In genomic region chr18:30957086-30957485, GRCh38 we compare ENCODE assay signal across 20 cellular contexts.
DNase-seq lines count a peak whose midpoint lies in the region; ATAC-seq, FAIRE-seq and TF ChIP-seq lines count a peak whose summit lies in the region.
"Had no signal": no experiment of that assay in that cellular context is flagged by ENCODE, and none has a peak within 500 bp of the region (broad histone marks: within the 10 kb centered on the region; RNA-seq: fewer than 3 reads in every experiment).

No MANE protein-coding gene starts in this region.

- TF ChIP-seq CTCF in psoas muscle (IDR thresholded peaks at IDR 0.05), result no peak

- H3K9me3 ChIP-seq in GM23248 (ENCODE audit: low read depth) (no peaks in the 10 kb centered on the region), psoas muscle (no peaks in the 10 kb centered on the region)

- H3K4me3 ChIP-seq in GM23248 (no peak overlapping the region), psoas muscle (no peak overlapping the region)
- H3K4me3 ChIP-seq: K562 had no signal

- H3K9ac ChIP-seq in GM23248, result no peak overlapping the region

- in situ Hi-C loops in GM23248 (cut with MboI), result loop anchor here (25.0 kb wide), 1 partner anchor 1070 kb away; no protein-coding TSS in a partner anchor

- no peak for FAIRE-seq in frontal cortex (lab: Jason Lieb, UNC)
- FAIRE-seq: K562 had no signal

- no peaks in the 10 kb centered on the region for H3F3A ChIP-seq in GM23248 (ENCODE audit: insufficient read depth)

- no peak for ATAC-seq in GM18520 (IDR thresholded peaks at IDR 0.05; ENCODE audit: unreplicated experiment)
- ATAC-seq in psoas muscle, result no peak
- ATAC-seq: HCT116, K562 had no signal

- no peaks in the 10 kb centered on the region for H3K79me2 ChIP-seq in GM23248 (ENCODE audit: insufficient read depth)

- no peak overlapping the region for H3K4me2 ChIP-seq in GM23248 (ENCODE audit: unreplicated experiment)

- no peaks in the 10 kb centered on the region for H3K27me3 ChIP-seq in GM23248 (replicated peaks; ENCODE audit: insufficient read depth)
- H3K27me3 ChIP-seq in psoas muscle (ENCODE audit: insufficient read depth in 3 of 3, low read length in 2 of 3), result no peaks in the 10 kb centered on the region

- intact Hi-C loops in psoas muscle (cut with DNase I), result no loop called here

- 2 to 7% methylated on average over 2 of the region's 2 CpGs for WGBS in GM23248 (ENCODE audit: low coverage in 1 of 2, low lambda C conversion rate in 2 of 2, missing lambda C conversion rate in 2 of 2), 2 experiments
- 65 to 70% (median 67%) methylated on average over 2 of the region's 2 CpGs for WGBS in psoas muscle, 3 donors

- no peak overlapping the region for H3K27ac ChIP-seq in GM23248
- no peak overlapping the region for H3K27ac ChIP-seq in psoas muscle
- H3K27ac ChIP-seq: 22Rv1 had no signal

- H3K9me2 ChIP-seq in GM23248 (ENCODE audit: insufficient read depth), result no peaks in the 10 kb centered on the region

- H4K20me1 ChIP-seq in GM23248 (ENCODE audit: insufficient read depth), result no peaks in the 10 kb centered on the region

- peak; percentile 6 for DNase-seq in NCI-H82 (lab: John Stamatoyannopoulos, UW)
- DNase-seq in NCI-H82 treated with DMSO at 0.1 percent for 48 hours (lab: John Stamatoyannopoulos, UW; ENCODE audit: unreplicated experiment), result no peak
- DNase-seq in astrocyte of the hippocampus (ENCODE audit: low read depth, low spot score), result peak; percentile 71
- peak; percentile 17 for DNase-seq in kidney tubule cell (ENCODE audit: low spot score)
- DNase-seq in GM23248, result no peak
- DNase-seq in frontal cortex (ENCODE audit: low spot score in 2 of 2), result no peak
- DNase-seq in psoas muscle, result no peak
- DNase-seq: DMS 273 treated with DMSO at 0.1 percent for 48 hours, GF-D8, GOT3, NCI-H1105 treated with DMSO at 0.1 percent for 48 hours, NCI-H1694, NCI-H2081 treated with DMSO at 0.1 percent for 48 hours, NCI-H774, RPMI8226, SHP77 treated with DMSO at 0.1 percent for 48 hours had no signal

- no peaks in the 10 kb centered on the region for H3K4me1 ChIP-seq in GM23248 (ENCODE audit: insufficient read depth)
- no peaks in the 10 kb centered on the region for H3K4me1 ChIP-seq in psoas muscle

- no peaks in the 10 kb centered on the region for H3K36me3 ChIP-seq in GM23248 (ENCODE audit: low read depth)
- no peaks in the 10 kb centered on the region for H3K36me3 ChIP-seq in psoas muscle (ENCODE audit: insufficient read depth in 1 of 2, low read depth in 1 of 2)

- no peak overlapping the region for H2AFZ ChIP-seq in GM23248

Comparison
In these comparisons a context has a peak if more than half of its experiments do, and no peak if none do; other contexts are left out.
1. DNase-seq: peak in NCI-H82 (single experiment), astrocyte of the hippocampus (single experiment) and kidney tubule cell (single experiment); none in NCI-H82 treated with DMSO at 0.1 percent for 48 hours (single experiment), GM23248 (single experiment), frontal cortex (0 of 2) and psoas muscle (0 of 2).